In genomic region chr13:53782400-53783030, GRCh38 we compare ENCODE assay signal across 8 cellular contexts.
DNase-seq lines count a peak whose midpoint lies in the region; ATAC-seq, FAIRE-seq and TF ChIP-seq lines count a peak whose summit lies in the region.

No MANE protein-coding gene starts in this region.

- TF ChIP-seq RAD21 in K562 (CRISPR knock-in tag; conservative IDR thresholded peaks at IDR 0.05 in 1 of 2, IDR thresholded peaks at IDR 0.05 in 1 of 2), result peak; percentile 36 to 54; a peak in 3 of 4 replicates

- POLR2A ChIA-PET in K562 (lab: Yijun Ruan, JAX), result no interaction called here

- H3K4me1 ChIP-seq in K562 (replicated peaks in 1 of 2; ENCODE audit: control insufficient read depth in 2 of 2, insufficient read depth in 2 of 2, low read length in 2 of 2), result no peaks in the 10 kb centered on the region
- peaks cover 18% of the 10 kb centered on the region for H3K4me1 ChIP-seq in iPS-18a (ENCODE audit: control insufficient read depth, low read depth, low read length)
- peaks cover 0 to 6% (median 0%) of the 10 kb centered on the region in 6 donors for H3K4me1 ChIP-seq in spleen

- CTCF ChIA-PET in K562 (lab: Yijun Ruan, JAX; ENCODE audit: low intra/inter-chr PET ratio), result no interaction called here

- H3K9me3 ChIP-seq in K562 (replicated peaks; ENCODE audit: control insufficient read depth, insufficient read depth, low read depth, low read length) (no peaks in the 10 kb centered on the region), iPS-18a (ENCODE audit: control insufficient read depth, low read depth, low read length) (no peaks in the 10 kb centered on the region), spleen (no peaks in the 10 kb centered on the region)

- no peak for TF ChIP-seq POLR2A in K562 (conservative IDR thresholded peaks at IDR 0.05)
- no peak for TF ChIP-seq POLR2A in spleen (IDR thresholded peaks at IDR 0.05)

- intact Hi-C loops in K562 (cut with micrococcal nuclease) (no loop called here), spleen (cut with DNase I; ENCODE audit: low total_unique reads) (no loop called here)

- under 1% methylated on average over 10 of the region's 10 CpGs for WGBS in K562 (ENCODE audit: insufficient coverage, low coverage, missing lambda C conversion rate)
- WGBS in spleen, 5 donors, result 3 to 5% (median 4%) methylated on average over 10 of the region's 10 CpGs

- TF ChIP-seq EP300 in K562 (IDR thresholded peaks at IDR 0.05; ENCODE audit: low read length), result no peak

- DNase-seq in COLO829 (ENCODE audit: low spot score), result peak; percentile 42
- peak; percentile 7 for DNase-seq in HK-2 (ENCODE audit: unreplicated experiment)
- DNase-seq in NCI-H524 treated with DMSO at 0.1 percent for 48 hours (lab: John Stamatoyannopoulos, UW), result peak; percentile 81
- peak in 2 of 4 experiments; percentile 3 to 21 for DNase-seq in K562 (ENCODE audit: extremely low read depth in 1 of 4, low spot score in 3 of 4)
- no peak for DNase-seq in spleen

- FAIRE-seq in K562 (lab: Jason Lieb, UNC), result no peak

- no peak overlapping the region for H2AFZ ChIP-seq in K562 (ENCODE audit: low read depth, low read length)

- in situ Hi-C loops in K562 (cut with MboI), result no loop called here

- H3K27ac ChIP-seq in K562 (ENCODE audit: extremely low read depth, low read depth, low read length) (no peak overlapping the region), iPS-18a (ENCODE audit: low read length) (no peak overlapping the region), spleen (no peak overlapping the region)

- no peaks in the 10 kb centered on the region for H3K79me2 ChIP-seq in K562 (ENCODE audit: control insufficient read depth, insufficient read depth, low read length)

- H3K9ac ChIP-seq in K562 (ENCODE audit: insufficient read depth in 1 of 2, low read depth in 2 of 2, low read length in 2 of 2), result no peak overlapping the region
- H3K9ac ChIP-seq in iPS-18a (ENCODE audit: low read length), result peak overlapping the region; percentile 16

- TF ChIP-seq CTCF in K562 (IDR thresholded peaks at IDR 0.05 in 2 of 3, conservative IDR thresholded peaks at IDR 0.05 in 1 of 3; ENCODE audit: insufficient read depth in 2 of 3, low read depth in 1 of 3, low read length in 3 of 3) (peak; percentile 22 to 47 (median 36); a peak in 3 of 6 replicates), spleen (IDR thresholded peaks at IDR 0.05 in 8 of 11, conservative IDR thresholded peaks at IDR 0.05 in 3 of 11) (peak in 8 of 11 experiments; percentile 17 to 59 (median 56))

- no peaks in the 10 kb centered on the region for H3K27me3 ChIP-seq in K562 (ENCODE audit: control insufficient read depth in 2 of 2, insufficient read depth in 2 of 2, low read length in 2 of 2)
- no peaks in the 10 kb centered on the region for H3K27me3 ChIP-seq in iPS-18a (ENCODE audit: control insufficient read depth, insufficient read depth, low read length)
- H3K27me3 ChIP-seq in spleen (replicated peaks in 1 of 7), result peaks cover 0 to 4% (median 0%) of the 10 kb centered on the region in 7 donors

- BruUV-seq in K562 (replicated peaks; lab: Mats Ljungman, UMichigan), result no TSS peak

- no peak overlapping the region for H3K4me2 ChIP-seq in K562 (ENCODE audit: insufficient read depth, low read length)

- no peaks in the 10 kb centered on the region for H4K20me1 ChIP-seq in K562 (replicated peaks; ENCODE audit: control insufficient read depth, insufficient read depth, low read length)

- ATAC-seq in GM19324 (IDR thresholded peaks at IDR 0.05; ENCODE audit: low FRiP score, unreplicated experiment) (peak; percentile 72), K562 (no peak), GM21825 (IDR thresholded peaks at IDR 0.05; ENCODE audit: unreplicated experiment) (no peak)

- H3K36me3 ChIP-seq in K562 (ENCODE audit: control insufficient read depth, insufficient read depth, low read length), result no peaks in the 10 kb centered on the region
- no peaks in the 10 kb centered on the region for H3K36me3 ChIP-seq in iPS-18a (ENCODE audit: control insufficient read depth, low read depth, low read length)
- H3K36me3 ChIP-seq in spleen, result no peaks in the 10 kb centered on the region

- H3K4me3 ChIP-seq in K562 (no peak overlapping the region), iPS-18a (ENCODE audit: low read length) (peak overlapping the region; percentile 35), spleen (peak overlapping the region in 2 of 8 donors; percentile 26 to 53)

- no peaks in the 10 kb centered on the region for H3K9me1 ChIP-seq in K562 (ENCODE audit: control insufficient read depth, insufficient read depth, low read length)

TF ChIP-seq in K562, 482 proteins besides CTCF, POLR2A, EP300 and RAD21:
- TF ChIP-seq, protein P1, sequence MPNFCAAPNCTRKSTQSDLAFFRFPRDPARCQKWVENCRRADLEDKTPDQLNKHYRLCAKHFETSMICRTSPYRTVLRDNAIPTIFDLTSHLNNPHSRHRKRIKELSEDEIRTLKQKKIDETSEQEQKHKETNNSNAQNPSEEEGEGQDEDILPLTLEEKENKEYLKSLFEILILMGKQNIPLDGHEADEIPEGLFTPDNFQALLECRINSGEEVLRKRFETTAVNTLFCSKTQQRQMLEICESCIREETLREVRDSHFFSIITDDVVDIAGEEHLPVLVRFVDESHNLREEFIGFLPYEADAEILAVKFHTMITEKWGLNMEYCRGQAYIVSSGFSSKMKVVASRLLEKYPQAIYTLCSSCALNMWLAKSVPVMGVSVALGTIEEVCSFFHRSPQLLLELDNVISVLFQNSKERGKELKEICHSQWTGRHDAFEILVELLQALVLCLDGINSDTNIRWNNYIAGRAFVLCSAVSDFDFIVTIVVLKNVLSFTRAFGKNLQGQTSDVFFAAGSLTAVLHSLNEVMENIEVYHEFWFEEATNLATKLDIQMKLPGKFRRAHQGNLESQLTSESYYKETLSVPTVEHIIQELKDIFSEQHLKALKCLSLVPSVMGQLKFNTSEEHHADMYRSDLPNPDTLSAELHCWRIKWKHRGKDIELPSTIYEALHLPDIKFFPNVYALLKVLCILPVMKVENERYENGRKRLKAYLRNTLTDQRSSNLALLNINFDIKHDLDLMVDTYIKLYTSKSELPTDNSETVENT (CRISPR knock-in tag; IDR thresholded peaks at IDR 0.05), result no peak
- no peak for TF ChIP-seq ZNF583 (CRISPR knock-in tag; IDR thresholded peaks at IDR 0.05)
- no peak for TF ChIP-seq TBL1XR1 (IDR thresholded peaks at IDR 0.05; ENCODE audit: low read length in 2 of 2)
- TF ChIP-seq SMAD2 (IDR thresholded peaks at IDR 0.05; ENCODE audit: low read depth, low read length), result no peak
- TF ChIP-seq, protein P2, sequence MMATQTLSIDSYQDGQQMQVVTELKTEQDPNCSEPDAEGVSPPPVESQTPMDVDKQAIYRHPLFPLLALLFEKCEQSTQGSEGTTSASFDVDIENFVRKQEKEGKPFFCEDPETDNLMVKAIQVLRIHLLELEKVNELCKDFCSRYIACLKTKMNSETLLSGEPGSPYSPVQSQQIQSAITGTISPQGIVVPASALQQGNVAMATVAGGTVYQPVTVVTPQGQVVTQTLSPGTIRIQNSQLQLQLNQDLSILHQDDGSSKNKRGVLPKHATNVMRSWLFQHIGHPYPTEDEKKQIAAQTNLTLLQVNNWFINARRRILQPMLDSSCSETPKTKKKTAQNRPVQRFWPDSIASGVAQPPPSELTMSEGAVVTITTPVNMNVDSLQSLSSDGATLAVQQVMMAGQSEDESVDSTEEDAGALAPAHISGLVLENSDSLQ (IDR thresholded peaks at IDR 0.05), result no peak
- no peak for TF ChIP-seq HIVEP1 (CRISPR knock-in tag; IDR thresholded peaks at IDR 0.05)
- TF ChIP-seq KAT7 (CRISPR knock-in tag; IDR thresholded peaks at IDR 0.05; ENCODE audit: borderline replicate concordance), result no peak
- no peak for TF ChIP-seq ZNF707 (CRISPR knock-in tag; conservative IDR thresholded peaks at IDR 0.05)
- no peak for TF ChIP-seq FOXP1 (CRISPR knock-in tag; IDR thresholded peaks at IDR 0.05)
- no peak for TF ChIP-seq ZBTB43 (CRISPR knock-in tag; IDR thresholded peaks at IDR 0.05)
- no peak for TF ChIP-seq MXI1 (IDR thresholded peaks at IDR 0.05; ENCODE audit: low read depth, low read length)
- TF ChIP-seq ZNF224 (CRISPR knock-in tag; IDR thresholded peaks at IDR 0.05), result no peak
- no peak for TF ChIP-seq BCLAF1 (IDR thresholded peaks at IDR 0.05; ENCODE audit: borderline replicate concordance in 1 of 2, control insufficient read depth in 1 of 2, low read depth in 2 of 2, low read length in 1 of 2)
- no peak for TF ChIP-seq ZNF75A (CRISPR knock-in tag; IDR thresholded peaks at IDR 0.05)
- no peak for TF ChIP-seq PHF8 (IDR thresholded peaks at IDR 0.05; ENCODE audit: borderline replicate concordance, low read length)
